30 cellular contexts compared by ENCODE assay signal in the genomic region with DNA sequence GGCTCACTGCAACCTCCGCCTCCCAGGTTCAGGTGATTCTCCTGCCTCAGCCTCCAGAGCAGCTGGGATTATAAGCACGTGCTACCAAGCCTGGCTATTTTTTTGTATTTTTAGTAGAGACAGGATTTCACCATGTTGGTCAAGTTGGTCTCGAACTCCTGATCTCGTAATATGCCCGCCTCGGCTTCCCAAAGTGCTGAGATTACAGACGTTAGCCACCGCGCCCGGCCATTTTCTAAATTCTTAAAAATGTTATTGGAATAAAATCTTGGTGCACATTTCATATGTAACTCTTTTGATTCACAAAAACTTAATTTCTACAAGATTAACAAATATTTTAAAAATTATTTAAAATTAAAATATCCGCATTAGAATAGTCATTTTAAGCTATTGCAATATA.
"Had no signal": no experiment of that assay in that cellular context is flagged by ENCODE, and none has a peak within 500 bp of the region (broad histone marks: within the 10 kb centered on the region; RNA-seq: fewer than 3 reads in every experiment).

No MANE protein-coding gene starts in this region.

- FAIRE-seq: astrocyte, bronchial epithelial cell had no signal

- DNase-seq: activated effector memory CD4-positive, alpha-beta T cell treated with anti-CD3 and anti-CD28 coated beads, Interleukin-2, amount 50 U/mL, for 16 hours; activated effector memory CD4-positive, alpha-beta T cell treated with Interleukin-2 at 50 U/mL for 16 hours; activated gamma-delta T cell; activated gamma-delta T cell treated with Interleukin-2 at 50 U/mL for 16 hours; activated naive CD4-positive, alpha-beta T cell; activated naive CD4-positive, alpha-beta T cell treated with anti-CD3 and anti-CD28 coated beads for 36 hours; activated naive CD4-positive, alpha-beta T cell treated with anti-CD3 and anti-CD28 coated beads, Interleukin-2, amount 10 ng/mL, durations not matched to agents 7 days and 5 days; activated naive CD4-positive, alpha-beta T cell treated with anti-CD3 and anti-CD28 coated beads, Interleukin-2, amount 50 U/mL, for 16 hours; activated naive CD4-positive, alpha-beta T cell treated with Interleukin-2 at 50 U/mL for 16 hours; activated naive CD8-positive, alpha-beta T cell treated with anti-CD3 and anti-CD28 coated beads for 36 hours; activated naive CD8-positive, alpha-beta T cell treated with anti-CD3 and anti-CD28 coated beads, Interleukin-2, amount 10 ng/mL, durations not matched to agents 7 days and 5 days; activated naive CD8-positive, alpha-beta T cell treated with anti-CD3 and anti-CD28 coated beads, Interleukin-2, amount 50 U/mL, for 24 hours; activated T-cell treated with anti-CD3 and anti-CD28 coated beads, Interleukin-2, amount 50 U/mL, for 1 hour; activated T-cell treated with anti-CD3 and anti-CD28 coated beads, Interleukin-2, amount 50 U/mL, for 24 hours; activated T-cell treated with anti-CD3 and anti-CD28 coated beads, Interleukin-2, amount 50 U/mL, for 4 hours; activated T-cell treated with anti-CD3 and anti-CD28 coated beads, Interleukin-2, amount 50 U/mL, for 48 hours; activated T-cell treated with anti-CD3 and anti-CD28 coated beads, Interleukin-2, amount 50 U/mL, for 72 hours; adrenal gland; amniotic stem cell; amygdala; anterior cingulate cortex; body of pancreas; brain microvascular endothelial cell; caudate nucleus; central memory CD4-positive, alpha-beta T cell; cerebellar nuclear complex had no signal

- ATAC-seq: activated naive CD4-positive, alpha-beta T cell treated with anti-CD3 and anti-CD28 coated beads, Interleukin-2, amount 50 U/mL, for 72 hours; activated naive CD8-positive, alpha-beta T cell treated with anti-CD3 and anti-CD28 coated beads, Interleukin-2, amount 50 U/mL, for 24 hours; activated T-cell treated with anti-CD3 and anti-CD28 coated beads, Interleukin-2, amount 50 U/mL, for 4 hours; activated T-cell treated with anti-CD3 and anti-CD28 coated beads, Interleukin-2, amount 50 U/mL, for 72 hours; activated T-helper 17 cell treated with anti-CD3 and anti-CD28 coated beads, Interleukin-2, amount 50 U/mL, for 72 hours; body of pancreas had no signal
